9 cellular contexts compared by ENCODE assay signal in genomic region chr12:5200276-5201087, GRCh38.
DNase-seq lines count a peak whose midpoint lies in the region; ATAC-seq, FAIRE-seq and TF ChIP-seq lines count a peak whose summit lies in the region.
"Had no signal": no experiment of that assay in that cellular context is flagged by ENCODE, and none has a peak within 500 bp of the region (broad histone marks: within the 10 kb centered on the region; RNA-seq: fewer than 3 reads in every experiment).

No MANE protein-coding gene starts in this region.

- no peaks in the 10 kb centered on the region for H3K36me3 Mint-ChIP-seq in activated CD4-positive, alpha-beta T cell treated with anti-CD3 and anti-CD28 coated beads, Interleukin-2, amount 10 ng/mL, durations not matched to agents 7 days and 5 days (ENCODE audit: low read depth)

- H3K4me1 ChIP-seq in GM12878 (ENCODE audit: control insufficient read depth, insufficient read depth, low read length) (no peaks in the 10 kb centered on the region), liver (ENCODE audit: control insufficient read depth in 4 of 4, insufficient read depth in 4 of 4, low read length in 3 of 4) (no peaks in the 10 kb centered on the region), sigmoid colon (no peaks in the 10 kb centered on the region)

- TF ChIP-seq EP300 in GM12878 (IDR thresholded peaks at IDR 0.05; ENCODE audit: borderline replicate concordance in 1 of 2, control insufficient read depth in 1 of 2, low read depth in 2 of 2, low read length in 2 of 2) (no peak), sigmoid colon (IDR thresholded peaks at IDR 0.05) (no peak)

- no peak overlapping the region for H3K4me3 Mint-ChIP-seq in activated CD4-positive, alpha-beta T cell treated with anti-CD3 and anti-CD28 coated beads, Interleukin-2, amount 10 ng/mL, durations not matched to agents 7 days and 5 days

- no peaks in the 10 kb centered on the region for H3K4me1 Mint-ChIP-seq in activated CD4-positive, alpha-beta T cell treated with anti-CD3 and anti-CD28 coated beads, Interleukin-2, amount 10 ng/mL, durations not matched to agents 7 days and 5 days

- in situ Hi-C loops in GM12878 (cut with MboI): no loop called here

- H3K9me3 Mint-ChIP-seq in activated CD4-positive, alpha-beta T cell treated with anti-CD3 and anti-CD28 coated beads, Interleukin-2, amount 10 ng/mL, durations not matched to agents 7 days and 5 days: no peaks in the 10 kb centered on the region

- intact Hi-C loops in GM12878 (cut with micrococcal nuclease; ENCODE audit: unreplicated experiment): loop anchor here (1.0 to 10.0 kb wide), 2 partner anchors 242 to 314 kb away; no protein-coding TSS in a partner anchor
- intact Hi-C loops in sigmoid colon (cut with DNase I): no loop called here

- peak; percentile 12 for DNase-seq in activated CD4-positive, alpha-beta T cell treated with anti-CD3 and anti-CD28 coated beads, Interleukin-2, amount 10 ng/mL, durations not matched to agents 7 days and 5 days
- DNase-seq in activated CD4-positive, alpha-beta T cell treated with anti-CD3 and anti-CD28 coated beads for 1 hour: no peak
- DNase-seq in NCI-H187 treated with DMSO at 0.1 percent for 48 hours (lab: John Stamatoyannopoulos, UW) (peak; percentile 19), GM12878 (ENCODE audit: low read depth, low spot score) (no peak), ureter (ENCODE audit: low spot score) (peak; percentile 57), sigmoid colon (no peak)

- TF ChIP-seq RAD21 in GM12878 (IDR thresholded peaks at IDR 0.05; ENCODE audit: insufficient read depth, low read depth, low read length) (peak; percentile 58), liver (IDR thresholded peaks at IDR 0.05) (peak; percentile 69 to 77)

- H3K9me3 ChIP-seq in GM12878 (replicated peaks; ENCODE audit: control insufficient read depth, insufficient read depth, low read length) (no peaks in the 10 kb centered on the region), liver (ENCODE audit: control insufficient read depth in 4 of 4, low read length in 3 of 4) (peaks cover 0 to 3% (median 0%) of the 10 kb centered on the region in 4 donors), sigmoid colon (no peaks in the 10 kb centered on the region)

- no peak overlapping the region for H3K27ac Mint-ChIP-seq in activated CD4-positive, alpha-beta T cell treated with anti-CD3 and anti-CD28 coated beads, Interleukin-2, amount 10 ng/mL, durations not matched to agents 7 days and 5 days

- no peak overlapping the region for H3K9ac ChIP-seq in GM12878 (ENCODE audit: control insufficient read depth, insufficient read depth, low read length)
- no peak overlapping the region for H3K9ac ChIP-seq in liver (ENCODE audit: low read depth in 1 of 2, low read length in 2 of 2)

- CTCF ChIA-PET in activated CD4-positive, alpha-beta T cell treated with anti-CD3 and anti-CD28 coated beads, Interleukin-2, amount 10 ng/mL, durations not matched to agents 7 days and 5 days (lab: Charles Lee): interaction anchor here (0.8 kb wide), 1 partner anchor 181 kb away, joined by 3 read pairs; no protein-coding TSS in a partner anchor
- CTCF ChIA-PET in GM12878 (lab: Yijun Ruan, JAX): interaction anchor here (0.6 to 1.7 kb wide), 2 partner anchors 311 to 446 kb away, joined by 3 to 4 read pairs; no protein-coding TSS in a partner anchor

- TF ChIP-seq POLR2A in GM12878 (IDR thresholded peaks at IDR 0.05; ENCODE audit: low read depth, low read length) (no peak), sigmoid colon (IDR thresholded peaks at IDR 0.05) (no peak)

- no peaks in the 10 kb centered on the region for H3K36me3 ChIP-seq in GM12878 (ENCODE audit: control insufficient read depth in 2 of 2, insufficient read depth in 2 of 2, low read length in 1 of 2)
- no peaks in the 10 kb centered on the region for H3K36me3 ChIP-seq in liver (ENCODE audit: control insufficient read depth in 4 of 4, insufficient read depth in 3 of 4, low read depth in 1 of 4, low read length in 3 of 4)
- no peaks in the 10 kb centered on the region for H3K36me3 ChIP-seq in sigmoid colon

- no peak overlapping the region for H3K4me3 ChIP-seq in GM12878
- no peak overlapping the region for H3K4me3 ChIP-seq in liver (ENCODE audit: low read depth in 1 of 3, low read length in 3 of 3)
- no peak overlapping the region for H3K4me3 ChIP-seq in sigmoid colon
- H3K4me3 ChIP-seq: skin epidermis had no signal

- WGBS in GM12878 (ENCODE audit: insufficient coverage, insufficient replicate concordance, low lambda C conversion rate, missing lambda C conversion rate): 4% methylated on average over 14 of the region's 14 CpGs
- 21% methylated on average over 14 of the region's 14 CpGs for WGBS in liver
- 26 to 34% methylated on average over 14 of the region's 14 CpGs for WGBS in sigmoid colon, 2 donors

- RAD21 ChIA-PET in GM12878 (lab: Charles Lee; ENCODE audit: unreplicated experiment): no interaction called here

- POLR2A ChIA-PET in activated CD4-positive, alpha-beta T cell treated with anti-CD3 and anti-CD28 coated beads, Interleukin-2, amount 10 ng/mL, durations not matched to agents 7 days and 5 days (lab: Charles Lee): no interaction called here
- POLR2A ChIA-PET in GM12878 (lab: Charles Lee): no interaction called here

- TF ChIP-seq CTCF in GM12878 (IDR thresholded peaks at IDR 0.05 in 2 of 3, conservative IDR thresholded peaks at IDR 0.05 in 1 of 3; ENCODE audit: control insufficient read depth in 2 of 3, extremely low read depth in 1 of 3, insufficient read depth in 1 of 3, low read depth in 3 of 3, low read length in 3 of 3) (peak; percentile 50 to 70 (median 54)), liver (IDR thresholded peaks at IDR 0.05; ENCODE audit: low read depth, low read length, missing input control) (peak; percentile 44), sigmoid colon (IDR thresholded peaks at IDR 0.05) (peak in 2 of 4 experiments; percentile 18 to 59)

- H2AFZ ChIP-seq in GM12878 (ENCODE audit: control insufficient read depth, low read depth, low read length): no peak overlapping the region

- no peaks in the 10 kb centered on the region for H4K20me1 ChIP-seq in GM12878 (ENCODE audit: control insufficient read depth, insufficient read depth)

- no peaks in the 10 kb centered on the region for H3K79me2 ChIP-seq in GM12878 (ENCODE audit: control insufficient read depth, insufficient read depth, low read length)

- H3K27me3 Mint-ChIP-seq in activated CD4-positive, alpha-beta T cell treated with anti-CD3 and anti-CD28 coated beads, Interleukin-2, amount 10 ng/mL, durations not matched to agents 7 days and 5 days: peaks cover 6% of the 10 kb centered on the region

- no TSS peak for BruUV-seq in GM12878 (replicated peaks; lab: Mats Ljungman, UMichigan)

- no peak for FAIRE-seq in GM12878 (lab: Jason Lieb, UNC)

- H3K4me2 ChIP-seq in GM12878 (ENCODE audit: control insufficient read depth, insufficient read depth): no peak overlapping the region

- SMC1A ChIA-PET in GM12878 (lab: Charles Lee; ENCODE audit: uncharacterized antibody, unreplicated experiment): interaction anchor here (1.2 to 1.4 kb wide), 2 partner anchors 9 to 241 kb away, joined by 3 read pairs; no protein-coding TSS in a partner anchor

- peaks cover 2 to 4% of the 10 kb centered on the region in 2 experiments; a peak in 3 of 4 replicates for H3K27me3 ChIP-seq in GM12878 (replicated peaks in 1 of 2; ENCODE audit: control insufficient read depth in 2 of 2, insufficient read depth in 2 of 2, low read length in 1 of 2)
- H3K27me3 ChIP-seq in liver (ENCODE audit: control insufficient read depth in 4 of 4, insufficient read depth in 4 of 4, low read length in 3 of 4): peaks cover 0 to 7% (median 2%) of the 10 kb centered on the region in 4 donors
- peaks cover 0 to 14% (median 0%) of the 10 kb centered on the region in 3 donors for H3K27me3 ChIP-seq in sigmoid colon

- ATAC-seq in GM12878 (peak; percentile 77), HG03439 (IDR thresholded peaks at IDR 0.05; ENCODE audit: unreplicated experiment) (no peak)

- no peak overlapping the region for H3K27ac ChIP-seq in GM12878 (ENCODE audit: control insufficient read depth, insufficient read depth)
- H3K27ac ChIP-seq in liver (ENCODE audit: low read depth in 1 of 2, low read length in 2 of 2): no peak overlapping the region
- H3K27ac ChIP-seq in sigmoid colon: no peak overlapping the region
- H3K27ac ChIP-seq: skin epidermis had no signal

TF ChIP-seq in GM12878, 131 proteins besides CTCF, POLR2A, EP300 and RAD21 (continues in another document):
- TF ChIP-seq CEBPB (IDR thresholded peaks at IDR 0.05; ENCODE audit: borderline replicate concordance in 1 of 2, low read depth in 2 of 2, low read length in 2 of 2) (no peak), SMC3 (IDR thresholded peaks at IDR 0.05; ENCODE audit: borderline replicate concordance, low read length) (peak; percentile 40; the same call in 1 of the 2 replicates), CREB1 (IDR thresholded peaks at IDR 0.05; ENCODE audit: low read depth) (no peak), JUND (IDR thresholded peaks at IDR 0.05; ENCODE audit: low read depth, low read length) (no peak)

TF ChIP-seq in liver, 16 proteins besides CTCF, POLR2A, EP300 and RAD21 (continues in another document):
- no peak for TF ChIP-seq EGR1 (IDR thresholded peaks at IDR 0.05; ENCODE audit: low read depth in 2 of 2)
- TF ChIP-seq SP1 (IDR thresholded peaks at IDR 0.05): no peak
- no peak for TF ChIP-seq GABPA (IDR thresholded peaks at IDR 0.05 in 1 of 2, conservative IDR thresholded peaks at IDR 0.05 in 1 of 2)
- TF ChIP-seq MAX (IDR thresholded peaks at IDR 0.05): no peak
- TF ChIP-seq JUND (IDR thresholded peaks at IDR 0.05): no peak
- TF ChIP-seq RXRA (IDR thresholded peaks at IDR 0.05): no peak

Comparison
In these comparisons a context has a peak if more than half of its experiments do, and no peak if none do; other contexts are left out.
1. DNase-seq: peak in activated CD4-positive, alpha-beta T cell treated with anti-CD3 and anti-CD28 coated beads, Interleukin-2, amount 10 ng/mL, durations not matched to agents 7 days and 5 days (single experiment), NCI-H187 treated with DMSO at 0.1 percent for 48 hours (single experiment) and ureter (single experiment); none in activated CD4-positive, alpha-beta T cell treated with anti-CD3 and anti-CD28 coated beads for 1 hour (single experiment), GM12878 (single experiment) and sigmoid colon (single experiment).